ENCODE assay signal across 10 cellular contexts in the genomic region with DNA sequence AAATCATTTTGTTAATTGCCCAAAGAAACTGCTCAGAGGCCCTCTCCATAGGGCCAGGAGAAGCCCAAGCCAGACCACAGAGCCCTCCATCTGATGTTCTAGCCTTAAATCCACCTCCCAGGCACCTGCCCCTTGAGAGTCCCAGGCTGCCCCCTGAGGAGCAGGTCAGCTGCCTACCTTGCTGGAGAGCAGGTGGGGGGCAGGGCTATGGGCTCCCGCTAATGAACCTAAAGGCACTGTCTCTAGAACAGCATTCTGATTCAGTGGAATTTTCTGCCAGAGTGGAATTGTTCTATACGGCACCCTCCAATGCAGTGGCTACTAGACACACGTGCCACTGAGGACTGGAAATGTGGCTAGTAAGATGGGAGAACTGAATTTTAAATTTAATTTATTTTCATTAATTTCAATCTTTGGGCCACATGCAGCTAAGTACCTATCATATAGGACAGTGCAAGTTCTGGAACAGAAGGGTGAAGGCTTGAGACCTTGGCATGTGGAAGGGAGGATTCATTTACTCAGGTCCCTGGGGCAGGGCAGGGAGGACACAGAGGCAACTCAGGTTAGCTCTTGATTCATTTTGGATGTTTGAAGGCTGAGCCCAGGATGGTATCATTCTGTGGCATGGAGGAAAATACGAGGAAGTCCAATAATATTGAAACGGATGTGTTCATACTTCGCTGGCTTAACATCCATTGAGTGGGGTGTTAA. TPM values are rescaled to one million over a fixed set of nuclear protein-coding genes. Genes with fewer than 3 reads are reported as not detected.
DNase-seq lines count a peak whose midpoint lies in the region; TF ChIP-seq lines count a peak whose summit lies in the region.
"Had no signal": no experiment of that assay in that cellular context is flagged by ENCODE, and none has a peak within 500 bp of the region (broad histone marks: within the 10 kb centered on the region; RNA-seq: fewer than 3 reads in every experiment).

No MANE protein-coding gene starts in this region.

- H3K36me3 ChIP-seq in HUES48 (ENCODE audit: control insufficient read depth, insufficient read depth, low read length) (peaks cover 86% of the 10 kb centered on the region), esophagus squamous epithelium (peaks cover 58 to 92% (median 70%) of the 10 kb centered on the region in 3 donors)

- H3K9ac ChIP-seq in HUES48 (ENCODE audit: low read depth, low read length) = no peak overlapping the region

- no peak for TF ChIP-seq CTCF in AG04450 (IDR thresholded peaks at IDR 0.05; ENCODE audit: low read depth, low read length)
- no peak for TF ChIP-seq CTCF in esophagus squamous epithelium (IDR thresholded peaks at IDR 0.05)
- no peak for TF ChIP-seq CTCF in neural crest cell (conservative IDR thresholded peaks at IDR 0.05)

- H3K4me1 ChIP-seq in HUES48 (ENCODE audit: control insufficient read depth, insufficient read depth, low read length) (peaks cover 45% of the 10 kb centered on the region), esophagus squamous epithelium (peaks cover 45 to 100% (median 85%) of the 10 kb centered on the region in 3 donors)

- H3K27ac Mint-ChIP-seq in neural crest cell (ENCODE audit: unreplicated experiment) = no peak overlapping the region
- H3K27ac Mint-ChIP-seq: activated T-helper 2 cell treated with anti-CD3 and anti-CD28 coated beads, Interferon-gamma antibody, Interleukin-2, Interleukin-4, amounts not matched to agents 10 μg/mL and 5 μg/mL and 100 μg/mL, durations not matched to agents 14 hours and 24 hours and 36 hours had no signal

- intact Hi-C loops in esophagus squamous epithelium (cut with DNase I) = no loop called here

- DNase-seq in AG04450 (ENCODE audit: low read depth, low spot score) = no peak
- DNase-seq in esophagus squamous epithelium (lab: John Stamatoyannopoulos, UW) = no peak
- no peak for DNase-seq in neural crest cell (ENCODE audit: low read depth, low spot score)
- no peak for DNase-seq in NCI-H2227 treated with DMSO at 0.1 percent for 48 hours (lab: John Stamatoyannopoulos, UW)
- DNase-seq in AG20443 (ENCODE audit: low spot score) = no peak
- no peak for DNase-seq in NCI-H510A (lab: John Stamatoyannopoulos, UW)
- no peak for DNase-seq in NCI-H2196 treated with DMSO at 0.1 percent for 48 hours (lab: John Stamatoyannopoulos, UW; ENCODE audit: unreplicated experiment)
- DNase-seq: NCI-H82 had no signal

- POLR2A ChIA-PET in AG04450 (lab: Yijun Ruan, JAX) = interaction anchor here (2.1 to 5.8 kb wide), 11 partner anchors 9 to 120 kb away, joined by 7 to 90 read pairs (median 20); a partner anchor contains a TSS

- H3K27me3 ChIP-seq in AG04450 (ENCODE audit: control insufficient read depth, insufficient read depth, low read length) (no peaks in the 10 kb centered on the region), HUES48 (ENCODE audit: control insufficient read depth, insufficient read depth, low read length) (no peaks in the 10 kb centered on the region), esophagus squamous epithelium (no peaks in the 10 kb centered on the region)

- TF ChIP-seq POLR2A in esophagus squamous epithelium (IDR thresholded peaks at IDR 0.05) = no peak

- H3K27ac ChIP-seq in AG04450 (ENCODE audit: low read depth, low read length) (peak overlapping the region; percentile 96), HUES48 (ENCODE audit: low read depth, low read length) (peak overlapping the region; percentile 14), esophagus squamous epithelium (peak overlapping the region; percentile 82 to 100 (median 92))

- CTCF ChIA-PET in AG04450 (lab: Charles Lee) = interaction anchor here (1.3 to 4.7 kb wide), 5 partner anchors 25 to 114 kb away, joined by 3 to 38 read pairs (median 15); no protein-coding TSS in a partner anchor

- H3K36me3 Mint-ChIP-seq in neural crest cell (ENCODE audit: low read depth) = peaks cover 30% of the 10 kb centered on the region

- peaks cover 44% of the 10 kb centered on the region for H3K4me1 Mint-ChIP-seq in neural crest cell

- H3K9me3 ChIP-seq in AG04450 (ENCODE audit: control insufficient read depth, insufficient read depth, low read length) (no peaks in the 10 kb centered on the region; the same call in 1 of the 2 replicates), HUES48 (ENCODE audit: control insufficient read depth, insufficient read depth, low read length) (no peaks in the 10 kb centered on the region), esophagus squamous epithelium (no peaks in the 10 kb centered on the region)

- H3K27me3 Mint-ChIP-seq in neural crest cell (ENCODE audit: low read depth) = no peaks in the 10 kb centered on the region

- H3K4me3 Mint-ChIP-seq in neural crest cell = peak overlapping the region; percentile 65

- H3K9me3 Mint-ChIP-seq in neural crest cell = no peaks in the 10 kb centered on the region
- H3K9me3 Mint-ChIP-seq: activated T-helper 2 cell treated with anti-CD3 and anti-CD28 coated beads, Interferon-gamma antibody, Interleukin-2, Interleukin-4, amounts not matched to agents 10 μg/mL and 5 μg/mL and 100 μg/mL, durations not matched to agents 14 hours and 24 hours and 36 hours had no signal

- no peak overlapping the region for H3K4me3 ChIP-seq in AG04450 (ENCODE audit: low read depth, low read length)
- no peak overlapping the region for H3K4me3 ChIP-seq in HUES48 (ENCODE audit: low read depth, low read length)
- no peak overlapping the region for H3K4me3 ChIP-seq in esophagus squamous epithelium

- 82 to 88% methylated on average over 5 of the region's 6 CpGs for WGBS in esophagus squamous epithelium, 2 donors

RNA-seq across cellular contexts. Expression of a gene that starts 11.4 kb away (rescaled TPM):
- polyA plus RNA-seq in AG04450 (2011; rRNA removed) = 74.5 and 78.9 TPM in 2 replicates
- polyA minus RNA-seq in AG04450 (2011; rRNA and poly(A)+ RNA removed) = 111 and 136 TPM in 2 replicates
- total RNA-seq in esophagus squamous epithelium (10 to 100 TPM; 54.5 to 99.0 (median 59.1) TPM), neural crest cell (55.6 and 59.5 TPM in 2 replicates)
- total RNA-seq: activated T-helper 2 cell treated with anti-CD3 and anti-CD28 coated beads, Interferon-gamma antibody, Interleukin-2, Interleukin-4, amounts not matched to agents 10 μg/mL and 5 μg/mL and 100 μg/mL, durations not matched to agents 14 hours and 24 hours and 36 hours had no signal

Comparison
In these comparisons a context has a peak if more than half of its experiments do, and no peak if none do; other contexts are left out.
1. H3K27ac ChIP-seq: peak in every context shown above with its lines; median percentile 96 in AG04450; 92 in esophagus squamous epithelium; 14 in HUES48.